1 cellular context compared by ENCODE assay signal in genomic region chr1:111154021-111154999, GRCh38.
TF ChIP-seq lines count a peak whose summit lies in the region.

No MANE protein-coding gene starts in this region.

TF ChIP-seq in HEK293, 187 proteins besides CTCF, POLR2A, EP300 and RAD21:
- no peak for TF ChIP-seq SCRT1 (tag by site-specific recombination; IDR thresholded peaks at IDR 0.05; ENCODE audit: borderline replicate concordance)
- no peak for TF ChIP-seq HOXD13 (CRISPR knock-in tag; IDR thresholded peaks at IDR 0.05; ENCODE audit: borderline replicate concordance)
- peak; percentile 95 for TF ChIP-seq ZNF133 (tag by site-specific recombination; IDR thresholded peaks at IDR 0.05)
- no peak for TF ChIP-seq ZNF175 (tag by site-specific recombination; IDR thresholded peaks at IDR 0.05)
